In genomic region chr19:46350029-46350757, GRCh38 we compare ENCODE assay signal across 9 cellular contexts. TPM values are rescaled to one million over a fixed set of nuclear protein-coding genes. Genes with fewer than 3 reads are reported as not detected.
A peak's percentile ranks its signal among the peaks of the same experiment; 100 is the strongest.
DNase-seq lines count a peak whose midpoint lies in the region; ATAC-seq and TF ChIP-seq lines count a peak whose summit lies in the region.
"Had no signal": no experiment of that assay in that cellular context is flagged by ENCODE, and none has a peak within 500 bp of the region (broad histone marks: within the 10 kb centered on the region; RNA-seq: fewer than 3 reads in every experiment).

No MANE protein-coding gene starts in this region.

- TF ChIP-seq POLR2A in GM19099 (IDR thresholded peaks at IDR 0.05; ENCODE audit: extremely low read depth, insufficient read length, low read depth): peak; percentile 11

- ATAC-seq in HG03571 (IDR thresholded peaks at IDR 0.05; ENCODE audit: unreplicated experiment): no peak
- ATAC-seq: HCT116 had no signal

- H3K4me3 ChIP-seq in SK-N-MC: no peak overlapping the region

- H3K9ac ChIP-seq in SK-N-MC (ENCODE audit: insufficient read length): no peak overlapping the region

- DNase-seq in SK-N-MC (ENCODE audit: low read depth, low spot score) (no peak), epithelial cell of prostate (ENCODE audit: low read depth, low spot score) (no peak), NCI-H2196 treated with DMSO at 0.1 percent for 48 hours (lab: John Stamatoyannopoulos, UW; ENCODE audit: unreplicated experiment) (no peak), 8988T (no peak), mesenteric fat pad (ENCODE audit: low spot score) (no peak)
- peak; percentile 47 for DNase-seq in stimulated activated CD8-positive, alpha-beta memory T cell treated with anti-CD3 and anti-CD28 coated beads, Interleukin-4, amount 100 ng/mL, for 48 hours

- H3K27ac ChIP-seq in SK-N-MC (peak overlapping the region; percentile 54), epithelial cell of prostate (peak overlapping the region; percentile 73)

- no peaks in the 10 kb centered on the region for H3K9me3 ChIP-seq in SK-N-MC (ENCODE audit: low read depth, low read length)

- H3K36me3 ChIP-seq in SK-N-MC (ENCODE audit: insufficient read depth, low read length): peaks cover 33% of the 10 kb centered on the region

RNA-seq across cellular contexts. Expression of gene PPP5C, which starts 3.3 kb away (rescaled TPM):
- total RNA-seq in mesenteric fat pad: 44.3 TPM

RNA-seq across cellular contexts. Expression of gene HIF3A, which starts 53.4 kb away (rescaled TPM):
- 27.4 TPM for total RNA-seq in mesenteric fat pad
